In genomic region chr14:49303952-49304516, GRCh38 we compare ENCODE assay signal across 10 cellular contexts.
DNase-seq lines count a peak whose midpoint lies in the region; ATAC-seq, FAIRE-seq and TF ChIP-seq lines count a peak whose summit lies in the region.
"Had no signal": no experiment of that assay in that cellular context is flagged by ENCODE, and none has a peak within 500 bp of the region (broad histone marks: within the 10 kb centered on the region; RNA-seq: fewer than 3 reads in every experiment).

No MANE protein-coding gene starts in this region.

- ATAC-seq in GM21528 (IDR thresholded peaks at IDR 0.05; ENCODE audit: low FRiP score, unreplicated experiment) = no peak
- ATAC-seq in activated T-helper 17 cell treated with anti-CD3 and anti-CD28 coated beads, Interleukin-2, amount 50 U/mL, for 72 hours (replicated peaks) = no peak
- ATAC-seq: mucosa of descending colon had no signal

- H3K36me3 Mint-ChIP-seq in activated T-helper 17 cell treated with anti-CD3 and anti-CD28 coated beads, Interleukin-2, amount 50 U/mL, for 72 hours (ENCODE audit: low read depth) = no peaks in the 10 kb centered on the region

- H3K4me3 Mint-ChIP-seq in activated T-helper 17 cell treated with anti-CD3 and anti-CD28 coated beads, Interleukin-2, amount 50 U/mL, for 72 hours = no peak overlapping the region

- peaks cover 8% of the 10 kb centered on the region for H3K27me3 Mint-ChIP-seq in activated T-helper 17 cell treated with anti-CD3 and anti-CD28 coated beads, Interleukin-2, amount 50 U/mL, for 72 hours

- no peaks in the 10 kb centered on the region for H3K27me3 ChIP-seq in mesenchymal stem cell (ENCODE audit: control insufficient read depth in 1 of 2, insufficient read depth in 1 of 2, low read length in 2 of 2)

- no peaks in the 10 kb centered on the region for H3K4me1 ChIP-seq in mesenchymal stem cell (ENCODE audit: control insufficient read depth, insufficient read depth, low read depth, low read length)
- H3K4me1 ChIP-seq in kidney (ENCODE audit: control insufficient read depth in 1 of 2, insufficient read depth in 1 of 2, low read depth in 1 of 2, low read length in 2 of 2) = no peaks in the 10 kb centered on the region

- H3K9me3 ChIP-seq in mesenchymal stem cell (ENCODE audit: control insufficient read depth, low read length) = no peaks in the 10 kb centered on the region
- H3K9me3 ChIP-seq in kidney (ENCODE audit: control insufficient read depth in 1 of 2, low read length in 2 of 2) = no peaks in the 10 kb centered on the region
- H3K9me3 ChIP-seq: mucosa of descending colon had no signal

- H3K4ac ChIP-seq in mesenchymal stem cell (ENCODE audit: low read depth in 1 of 2, low read length in 2 of 2) = no peak overlapping the region

- no peak overlapping the region for H4K91ac ChIP-seq in mesenchymal stem cell (ENCODE audit: low read length)

- no peak overlapping the region for H3K23ac ChIP-seq in mesenchymal stem cell (ENCODE audit: low read length in 2 of 2)

- 24% methylated on average over 4 of the region's 5 CpGs for WGBS in mesenchymal stem cell

- no peak overlapping the region for H4K8ac ChIP-seq in mesenchymal stem cell (ENCODE audit: low read length)

- no peak overlapping the region for H2AFZ ChIP-seq in mesenchymal stem cell (ENCODE audit: low read depth, low read length)

- in situ Hi-C loops in T47D (cut with HindIII; ENCODE audit: low pct_unique_long_range_greater_than_20kb, low sequenced_read_pairs) = no loop called here

- H2BK12ac ChIP-seq in mesenchymal stem cell (ENCODE audit: low read length in 2 of 2) = no peak overlapping the region

- no peak overlapping the region for H3K4me3 ChIP-seq in GM12865 (ENCODE audit: low read depth, low read length)
- no peak overlapping the region for H3K4me3 ChIP-seq in mesenchymal stem cell (ENCODE audit: insufficient read depth in 1 of 2, low read depth in 1 of 2, low read length in 2 of 2)
- H3K4me3 ChIP-seq in kidney (ENCODE audit: low read length in 2 of 2) = no peak overlapping the region
- H3K4me3 ChIP-seq: mucosa of descending colon had no signal

- no peak for TF ChIP-seq CTCF in GM12865 (IDR thresholded peaks at IDR 0.05; ENCODE audit: insufficient read depth, low read depth, low read length, missing control alignments)
- no peak for TF ChIP-seq CTCF in kidney (IDR thresholded peaks at IDR 0.05; ENCODE audit: borderline replicate concordance, extremely low read depth, insufficient read depth)

- H2AK5ac ChIP-seq in mesenchymal stem cell (ENCODE audit: low read length, severe bottlenecking) = no peak overlapping the region

- H3K9ac ChIP-seq in mesenchymal stem cell (ENCODE audit: low read length) (no peak overlapping the region), kidney (ENCODE audit: low read length in 2 of 2) (no peak overlapping the region)

- H2BK15ac ChIP-seq in mesenchymal stem cell (ENCODE audit: low read depth, poor library complexity, severe bottlenecking) = no peak overlapping the region

- no peaks in the 10 kb centered on the region for H3K4me1 Mint-ChIP-seq in activated T-helper 17 cell treated with anti-CD3 and anti-CD28 coated beads, Interleukin-2, amount 50 U/mL, for 72 hours

- no peaks in the 10 kb centered on the region for H3K9me3 Mint-ChIP-seq in activated T-helper 17 cell treated with anti-CD3 and anti-CD28 coated beads, Interleukin-2, amount 50 U/mL, for 72 hours

- no peak overlapping the region for H3K4me2 ChIP-seq in mesenchymal stem cell (ENCODE audit: low read length, poor library complexity, severe bottlenecking)

- H3K36me3 ChIP-seq in mesenchymal stem cell (ENCODE audit: control insufficient read depth in 1 of 2, insufficient read depth in 2 of 2, low read depth in 1 of 2, low read length in 2 of 2) (no peaks in the 10 kb centered on the region), kidney (ENCODE audit: control insufficient read depth in 1 of 2, insufficient read depth in 2 of 2, low read length in 2 of 2) (no peaks in the 10 kb centered on the region)

- intact Hi-C loops in kidney (cut with DNase I) = no loop called here

- no peak overlapping the region for H3K27ac Mint-ChIP-seq in activated T-helper 17 cell treated with anti-CD3 and anti-CD28 coated beads, Interleukin-2, amount 50 U/mL, for 72 hours

- no peak overlapping the region for H2BK5ac ChIP-seq in mesenchymal stem cell (ENCODE audit: low read depth, low read length, poor library complexity, severe bottlenecking)

- no peak overlapping the region for H2BK120ac ChIP-seq in mesenchymal stem cell (ENCODE audit: low read depth, low read length)

- H3K27ac ChIP-seq in mesenchymal stem cell (ENCODE audit: low read length, poor library complexity, severe bottlenecking) (no peak overlapping the region), kidney (ENCODE audit: low read depth in 2 of 2, low read length in 2 of 2) (no peak overlapping the region)

- FAIRE-seq in kidney (lab: Jason Lieb, UNC) = no peak

- H3K79me1 ChIP-seq in mesenchymal stem cell (replicated peaks; ENCODE audit: low read length, poor library complexity, severe bottlenecking) = no peaks in the 10 kb centered on the region

- peak; percentile 4 for DNase-seq in GM12865 (ENCODE audit: low read depth)
- peak; percentile 56 to 74 for DNase-seq in NCI-H2081 (lab: John Stamatoyannopoulos, UW)
- peak; percentile 54 to 86 for DNase-seq in T47D (ENCODE audit: low read depth in 1 of 2, low spot score in 1 of 2)
- DNase-seq in mesenchymal stem cell = peak; percentile 65
- DNase-seq in kidney = no peak
- DNase-seq in germinal center (ENCODE audit: low spot score) = no peak
- DNase-seq: amniotic stem cell had no signal

- no peak overlapping the region for H3K18ac ChIP-seq in mesenchymal stem cell (ENCODE audit: low read depth in 1 of 2, low read length in 2 of 2)

- no peak overlapping the region for H3K14ac ChIP-seq in mesenchymal stem cell (ENCODE audit: low read length in 2 of 2)

Comparison
In these comparisons a context has a peak if more than half of its experiments do, and no peak if none do; other contexts are left out.
1. DNase-seq: peak in GM12865 (single experiment), NCI-H2081 (2 of 2), T47D (2 of 2) and mesenchymal stem cell (single experiment); none in kidney (single experiment) and germinal center (single experiment).